In genomic region chr10:128211953-128212727, GRCh38 we compare ENCODE assay signal across 8 cellular contexts.
A peak's percentile ranks its signal among the peaks of the same experiment; 100 is the strongest.
DNase-seq lines count a peak whose midpoint lies in the region; ATAC-seq and TF ChIP-seq lines count a peak whose summit lies in the region.

No MANE protein-coding gene starts in this region.

- peaks cover 11% of the 10 kb centered on the region for H3K27me3 Mint-ChIP-seq in T-helper 17 cell

- ATAC-seq in GM18498 (IDR thresholded peaks at IDR 0.05; ENCODE audit: unreplicated experiment): peak; percentile 97
- ATAC-seq in HG02763 (IDR thresholded peaks at IDR 0.05; ENCODE audit: unreplicated experiment): peak; percentile 96
- peak; percentile 82 for ATAC-seq in T-helper 17 cell

- H3K36me3 ChIP-seq in sigmoid colon: no peaks in the 10 kb centered on the region

- H3K27me3 ChIP-seq in sigmoid colon: no peaks in the 10 kb centered on the region

- peaks cover 18% of the 10 kb centered on the region for H3K4me1 Mint-ChIP-seq in T-helper 17 cell

- H3K9me3 ChIP-seq in T-helper 17 cell (ENCODE audit: control insufficient read depth, low read length, poor library complexity, severe bottlenecking): no peaks in the 10 kb centered on the region
- H3K9me3 ChIP-seq in sigmoid colon: no peaks in the 10 kb centered on the region

- no peak overlapping the region for H3K27ac ChIP-seq in sigmoid colon

- no peaks in the 10 kb centered on the region for H3K36me3 Mint-ChIP-seq in T-helper 17 cell (ENCODE audit: low read depth)

- peaks cover 0 to 18% (median 10%) of the 10 kb centered on the region in 4 donors for H3K4me1 ChIP-seq in sigmoid colon

- peak overlapping the region; percentile 48 for H3K27ac Mint-ChIP-seq in T-helper 17 cell

- DNase-seq in NCI-H1105 treated with DMSO at 0.1 percent for 48 hours (lab: John Stamatoyannopoulos, UW) (peak; percentile 63), T-helper 17 cell (peak; percentile 73 to 79 (median 76)), amniotic epithelial cell (ENCODE audit: low read depth) (peak; percentile 32), hepatic stellate cell (ENCODE audit: low spot score) (peak; percentile 88), sigmoid colon (peak; percentile 85), cortex of kidney (lab: John Stamatoyannopoulos, UW) (no peak)

- peak overlapping the region in 2 of 4 donors; percentile 25 to 31 for H3K4me3 ChIP-seq in sigmoid colon

- no peak for TF ChIP-seq POLR2A in sigmoid colon (IDR thresholded peaks at IDR 0.05)

- no peak for TF ChIP-seq EP300 in sigmoid colon (IDR thresholded peaks at IDR 0.05)

- H3K4me3 Mint-ChIP-seq in T-helper 17 cell: peak overlapping the region; percentile 80

- peak; percentile 53 to 97 (median 74) for TF ChIP-seq CTCF in sigmoid colon (IDR thresholded peaks at IDR 0.05)

- intact Hi-C loops in sigmoid colon (cut with DNase I): loop anchor here (5.0 kb wide), 1 partner anchor 1760 kb away; no protein-coding TSS in a partner anchor

- 18 to 22% methylated on average over 32 of the region's 32 CpGs for WGBS in sigmoid colon, 2 donors
